ENCODE assay signal across 8 cellular contexts in the genomic region with DNA sequence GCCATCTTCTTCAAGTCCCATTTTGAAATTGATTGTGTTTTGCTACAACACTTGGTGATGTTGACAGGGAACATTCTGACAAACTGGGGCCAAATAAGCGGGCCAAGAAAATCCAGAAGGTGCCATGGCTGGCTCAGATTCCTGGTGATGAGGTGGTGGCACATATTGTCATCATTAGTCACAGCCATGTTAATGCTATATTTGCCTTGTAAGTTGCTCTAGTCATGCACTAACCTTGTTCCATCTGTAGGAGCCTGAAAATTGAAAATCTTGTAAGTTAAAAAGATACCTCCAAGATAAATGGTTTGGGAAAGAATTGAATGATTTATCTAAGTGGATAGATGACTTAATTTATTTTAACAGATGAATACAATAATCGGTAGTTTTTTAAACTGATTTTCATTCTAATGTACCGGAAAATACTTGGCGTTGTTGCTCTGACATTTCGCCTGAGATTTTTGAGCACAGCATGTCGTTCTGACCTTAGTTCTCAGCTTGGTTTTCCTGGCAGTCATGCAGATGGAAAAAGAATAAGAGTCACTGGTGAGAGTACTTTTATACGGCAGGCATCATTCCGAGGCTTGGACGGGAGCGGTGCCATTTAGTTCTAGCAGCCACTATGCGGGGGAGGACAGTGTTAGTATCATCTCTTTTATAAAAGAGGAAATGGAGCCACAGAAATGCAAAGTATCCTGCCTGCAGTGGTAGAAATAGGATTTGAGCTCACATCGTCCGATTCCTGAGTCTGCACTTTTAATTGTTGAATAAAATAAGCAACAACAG.
DNase-seq lines count a peak whose midpoint lies in the region; ATAC-seq and TF ChIP-seq lines count a peak whose summit lies in the region.

No MANE protein-coding gene starts in this region.

- TF ChIP-seq EP300 in suprapubic skin (IDR thresholded peaks at IDR 0.05): no peak

- ATAC-seq in GM21786 (IDR thresholded peaks at IDR 0.05; ENCODE audit: unreplicated experiment): peak; percentile 76
- peak; percentile 90 for ATAC-seq in Right ventricle myocardium superior (ENCODE audit: poor library complexity)
- ATAC-seq in GM21619 (IDR thresholded peaks at IDR 0.05; ENCODE audit: unreplicated experiment): no peak
- ATAC-seq in HG03571 (IDR thresholded peaks at IDR 0.05; ENCODE audit: unreplicated experiment): no peak

- H3K27ac ChIP-seq in SJSA1 (peak overlapping the region; percentile 78), suprapubic skin (peak overlapping the region; percentile 73)

- H3K27me3 ChIP-seq in SJSA1 (replicated peaks) (no peaks in the 10 kb centered on the region), suprapubic skin (no peaks in the 10 kb centered on the region)

- TF ChIP-seq CTCF in suprapubic skin (IDR thresholded peaks at IDR 0.05): no peak

- peak overlapping the region; percentile 1; the same call in 1 of the 2 replicates for H3K4me3 ChIP-seq in SJSA1
- no peak overlapping the region for H3K4me3 ChIP-seq in suprapubic skin

- H3K9me3 ChIP-seq in SJSA1 (replicated peaks) (no peaks in the 10 kb centered on the region), suprapubic skin (no peaks in the 10 kb centered on the region)

- TF ChIP-seq POLR2A in suprapubic skin (IDR thresholded peaks at IDR 0.05): no peak

- peaks cover 46% of the 10 kb centered on the region for H3K4me1 ChIP-seq in SJSA1 (replicated peaks)
- peaks cover 4% of the 10 kb centered on the region for H3K4me1 ChIP-seq in suprapubic skin

- DNase-seq in SJSA1 (ENCODE audit: low read depth in 1 of 2, low spot score in 2 of 2) (peak; percentile 52 to 60), Right ventricle myocardium superior (peak; percentile 75), suprapubic skin (ENCODE audit: low spot score in 2 of 2) (no peak), iPS-NIHi11 (ENCODE audit: low spot score) (no peak), HT-29 (ENCODE audit: low spot score) (no peak)

- WGBS in suprapubic skin: 55% methylated on average over 13 of the region's 13 CpGs

- intact Hi-C loops in Right ventricle myocardium superior (cut with DNase I): no loop called here

- H3K36me3 ChIP-seq in SJSA1: no peaks in the 10 kb centered on the region
- H3K36me3 ChIP-seq in suprapubic skin: no peaks in the 10 kb centered on the region

Comparison
In these comparisons a context has a peak if more than half of its experiments do, and no peak if none do; other contexts are left out.
1. ATAC-seq: peak in GM21786 (single experiment) and Right ventricle myocardium superior (single experiment); none in GM21619 (single experiment) and HG03571 (single experiment).
2. DNase-seq: peak in SJSA1 (2 of 2) and Right ventricle myocardium superior (single experiment); none in suprapubic skin (0 of 2), iPS-NIHi11 (single experiment) and HT-29 (single experiment).